ENCODE assay signal across 37 cellular contexts in genomic region chr10:100679327-100679726, GRCh38.
"Had no signal": no experiment of that assay in that cellular context is flagged by ENCODE, and none has a peak within 500 bp of the region (broad histone marks: within the 10 kb centered on the region; RNA-seq: fewer than 3 reads in every experiment).

No MANE protein-coding gene starts in this region.

- H3K4me3 ChIP-seq: adrenal gland, ascending aorta, body of pancreas, breast epithelium, cardiac muscle cell had no signal

- H3K36me3 Mint-ChIP-seq: activated naive CD4-positive, alpha-beta T cell treated with anti-CD3 and anti-CD28 coated beads, Interleukin-2, amount 10 ng/mL, durations not matched to agents 7 days and 5 days; activated naive CD4-positive, alpha-beta T cell treated with anti-CD3 and anti-CD28 coated beads, Interleukin-2, amount 50 U/mL, for 24 hours; activated naive CD4-positive, alpha-beta T cell treated with anti-CD3 and anti-CD28 coated beads, Interleukin-2, amount 50 U/mL, for 72 hours; activated naive CD8-positive, alpha-beta T cell treated with anti-CD3 and anti-CD28 coated beads for 36 hours; activated naive CD8-positive, alpha-beta T cell treated with anti-CD3 and anti-CD28 coated beads, Interleukin-2, amount 10 ng/mL, durations not matched to agents 7 days and 5 days; brain had no signal

- H3K36me3 ChIP-seq: adrenal gland, ascending aorta, brain microvascular endothelial cell, breast epithelium, cardiac muscle cell had no signal

- H3K27ac Mint-ChIP-seq: activated naive CD4-positive, alpha-beta T cell treated with anti-CD3 and anti-CD28 coated beads for 36 hours; activated naive CD4-positive, alpha-beta T cell treated with anti-CD3 and anti-CD28 coated beads, Interleukin-2, amount 10 ng/mL, durations not matched to agents 7 days and 5 days; activated naive CD4-positive, alpha-beta T cell treated with anti-CD3 and anti-CD28 coated beads, Interleukin-2, amount 50 U/mL, for 24 hours; activated naive CD4-positive, alpha-beta T cell treated with anti-CD3 and anti-CD28 coated beads, Interleukin-2, amount 50 U/mL, for 72 hours; activated naive CD8-positive, alpha-beta T cell; activated naive CD8-positive, alpha-beta T cell treated with anti-CD3 and anti-CD28 coated beads for 36 hours; activated naive CD8-positive, alpha-beta T cell treated with anti-CD3 and anti-CD28 coated beads, Interleukin-2, amount 10 ng/mL, durations not matched to agents 7 days and 5 days; activated naive CD8-positive, alpha-beta T cell treated with anti-CD3 and anti-CD28 coated beads, Interleukin-2, amount 50 U/mL, for 24 hours; activated T-cell treated with anti-CD3 and anti-CD28 coated beads, Interleukin-2, amount 50 U/mL, for 24 hours; activated T-cell treated with anti-CD3 and anti-CD28 coated beads, Interleukin-2, amount 50 U/mL, for 72 hours; activated T-helper 1 cell treated with anti-CD3 and anti-CD28 coated beads, Interleukin-12 subunit alpha, Interleukin-12 subunit beta, Interleukin-2, Interleukin-4 antibody, amounts not matched to agents 30 ng/mL and 10 ng/mL and 1 ng/mL, durations not matched to agents 14 hours and 24 hours and 36 hours; activated T-helper 17 cell treated with anti-CD3 and anti-CD28 coated beads, Interleukin-2, amount 50 U/mL, for 72 hours; activated T-helper 2 cell treated with anti-CD3 and anti-CD28 coated beads, Interferon-gamma antibody, Interleukin-2, Interleukin-4, amounts not matched to agents 10 μg/mL and 5 μg/mL and 100 μg/mL, durations not matched to agents 14 hours and 24 hours and 36 hours; brain had no signal

- H3K9me3 ChIP-seq: adrenal gland, ascending aorta, body of pancreas, breast epithelium had no signal

- H3K27me3 ChIP-seq: ascending aorta had no signal

- H3K9me3 Mint-ChIP-seq: activated naive CD4-positive, alpha-beta T cell treated with anti-CD3 and anti-CD28 coated beads for 36 hours; activated naive CD4-positive, alpha-beta T cell treated with anti-CD3 and anti-CD28 coated beads, Interleukin-2, amount 10 ng/mL, durations not matched to agents 7 days and 5 days; activated naive CD4-positive, alpha-beta T cell treated with anti-CD3 and anti-CD28 coated beads, Interleukin-2, amount 50 U/mL, for 24 hours; activated naive CD4-positive, alpha-beta T cell treated with anti-CD3 and anti-CD28 coated beads, Interleukin-2, amount 50 U/mL, for 72 hours; activated naive CD8-positive, alpha-beta T cell treated with anti-CD3 and anti-CD28 coated beads for 36 hours; activated naive CD8-positive, alpha-beta T cell treated with anti-CD3 and anti-CD28 coated beads, Interleukin-2, amount 10 ng/mL, durations not matched to agents 7 days and 5 days; activated naive CD8-positive, alpha-beta T cell treated with anti-CD3 and anti-CD28 coated beads, Interleukin-2, amount 50 U/mL, for 24 hours; activated T-cell treated with anti-CD3 and anti-CD28 coated beads, Interleukin-2, amount 50 U/mL, for 24 hours; activated T-cell treated with anti-CD3 and anti-CD28 coated beads, Interleukin-2, amount 50 U/mL, for 4 hours; activated T-helper 1 cell treated with anti-CD3 and anti-CD28 coated beads, Interleukin-12 subunit alpha, Interleukin-12 subunit beta, Interleukin-2, Interleukin-4 antibody, amounts not matched to agents 30 ng/mL and 10 ng/mL and 1 ng/mL, durations not matched to agents 14 hours and 24 hours and 36 hours; activated T-helper 2 cell treated with anti-CD3 and anti-CD28 coated beads, Interferon-gamma antibody, Interleukin-2, Interleukin-4, amounts not matched to agents 10 μg/mL and 5 μg/mL and 100 μg/mL, durations not matched to agents 14 hours and 24 hours and 36 hours; central memory CD8-positive, alpha-beta T cell had no signal

- H3K4me1 Mint-ChIP-seq: activated naive CD4-positive, alpha-beta T cell treated with anti-CD3 and anti-CD28 coated beads, Interleukin-2, amount 10 ng/mL, durations not matched to agents 7 days and 5 days; activated naive CD4-positive, alpha-beta T cell treated with anti-CD3 and anti-CD28 coated beads, Interleukin-2, amount 50 U/mL, for 24 hours; activated naive CD8-positive, alpha-beta T cell treated with anti-CD3 and anti-CD28 coated beads, Interleukin-2, amount 50 U/mL, for 24 hours had no signal

- H3K4me3 Mint-ChIP-seq: activated naive CD4-positive, alpha-beta T cell treated with anti-CD3 and anti-CD28 coated beads for 36 hours; activated naive CD4-positive, alpha-beta T cell treated with anti-CD3 and anti-CD28 coated beads, Interleukin-2, amount 10 ng/mL, durations not matched to agents 7 days and 5 days; activated naive CD4-positive, alpha-beta T cell treated with anti-CD3 and anti-CD28 coated beads, Interleukin-2, amount 50 U/mL, for 24 hours; activated naive CD8-positive, alpha-beta T cell; activated naive CD8-positive, alpha-beta T cell treated with anti-CD3 and anti-CD28 coated beads for 36 hours; activated naive CD8-positive, alpha-beta T cell treated with anti-CD3 and anti-CD28 coated beads, Interleukin-2, amount 10 ng/mL, durations not matched to agents 7 days and 5 days; activated naive CD8-positive, alpha-beta T cell treated with anti-CD3 and anti-CD28 coated beads, Interleukin-2, amount 50 U/mL, for 24 hours; activated T-cell treated with anti-CD3 and anti-CD28 coated beads, Interleukin-2, amount 50 U/mL, for 24 hours; activated T-cell treated with anti-CD3 and anti-CD28 coated beads, Interleukin-2, amount 50 U/mL, for 4 hours; activated T-cell treated with anti-CD3 and anti-CD28 coated beads, Interleukin-2, amount 50 U/mL, for 72 hours; activated T-helper 1 cell treated with anti-CD3 and anti-CD28 coated beads, Interleukin-12 subunit alpha, Interleukin-12 subunit beta, Interleukin-2, Interleukin-4 antibody, amounts not matched to agents 30 ng/mL and 10 ng/mL and 1 ng/mL, durations not matched to agents 14 hours and 24 hours and 36 hours; activated T-helper 17 cell treated with anti-CD3 and anti-CD28 coated beads, Interleukin-2, amount 50 U/mL, for 72 hours; brain; central memory CD8-positive, alpha-beta T cell had no signal

- H3K4me1 ChIP-seq: adrenal gland, ascending aorta, breast epithelium had no signal

- DNase-seq: activated effector memory CD4-positive, alpha-beta T cell treated with anti-CD3 and anti-CD28 coated beads, Interleukin-2, amount 50 U/mL, for 16 hours; activated effector memory CD4-positive, alpha-beta T cell treated with Interleukin-2 at 50 U/mL for 16 hours; activated gamma-delta T cell; activated gamma-delta T cell treated with Interleukin-2 at 50 U/mL for 16 hours; activated naive CD4-positive, alpha-beta T cell; activated naive CD4-positive, alpha-beta T cell treated with anti-CD3 and anti-CD28 coated beads for 36 hours; activated naive CD4-positive, alpha-beta T cell treated with anti-CD3 and anti-CD28 coated beads, Interleukin-2, amount 10 ng/mL, durations not matched to agents 7 days and 5 days; activated naive CD4-positive, alpha-beta T cell treated with anti-CD3 and anti-CD28 coated beads, Interleukin-2, amount 50 U/mL, for 16 hours; activated naive CD4-positive, alpha-beta T cell treated with Interleukin-2 at 50 U/mL for 16 hours; activated naive CD8-positive, alpha-beta T cell treated with anti-CD3 and anti-CD28 coated beads for 36 hours; activated naive CD8-positive, alpha-beta T cell treated with anti-CD3 and anti-CD28 coated beads, Interleukin-2, amount 10 ng/mL, durations not matched to agents 7 days and 5 days; activated naive CD8-positive, alpha-beta T cell treated with anti-CD3 and anti-CD28 coated beads, Interleukin-2, amount 50 U/mL, for 24 hours; activated T-cell treated with anti-CD3 and anti-CD28 coated beads, Interleukin-2, amount 50 U/mL, for 24 hours; activated T-cell treated with anti-CD3 and anti-CD28 coated beads, Interleukin-2, amount 50 U/mL, for 4 hours; activated T-cell treated with anti-CD3 and anti-CD28 coated beads, Interleukin-2, amount 50 U/mL, for 48 hours; activated T-cell treated with anti-CD3 and anti-CD28 coated beads, Interleukin-2, amount 50 U/mL, for 72 hours; adrenal gland; amniotic stem cell; amygdala; anterior cingulate cortex; aorta; body of pancreas; brain microvascular endothelial cell; caudate nucleus; central memory CD4-positive, alpha-beta T cell; cerebellar nuclear complex had no signal

- H3K27ac ChIP-seq: adrenal gland, ascending aorta, body of pancreas, brain microvascular endothelial cell, breast epithelium, cardiac muscle cell had no signal
